Comparison of ENCODE assay signal across 12 cellular contexts in the genomic region with DNA sequence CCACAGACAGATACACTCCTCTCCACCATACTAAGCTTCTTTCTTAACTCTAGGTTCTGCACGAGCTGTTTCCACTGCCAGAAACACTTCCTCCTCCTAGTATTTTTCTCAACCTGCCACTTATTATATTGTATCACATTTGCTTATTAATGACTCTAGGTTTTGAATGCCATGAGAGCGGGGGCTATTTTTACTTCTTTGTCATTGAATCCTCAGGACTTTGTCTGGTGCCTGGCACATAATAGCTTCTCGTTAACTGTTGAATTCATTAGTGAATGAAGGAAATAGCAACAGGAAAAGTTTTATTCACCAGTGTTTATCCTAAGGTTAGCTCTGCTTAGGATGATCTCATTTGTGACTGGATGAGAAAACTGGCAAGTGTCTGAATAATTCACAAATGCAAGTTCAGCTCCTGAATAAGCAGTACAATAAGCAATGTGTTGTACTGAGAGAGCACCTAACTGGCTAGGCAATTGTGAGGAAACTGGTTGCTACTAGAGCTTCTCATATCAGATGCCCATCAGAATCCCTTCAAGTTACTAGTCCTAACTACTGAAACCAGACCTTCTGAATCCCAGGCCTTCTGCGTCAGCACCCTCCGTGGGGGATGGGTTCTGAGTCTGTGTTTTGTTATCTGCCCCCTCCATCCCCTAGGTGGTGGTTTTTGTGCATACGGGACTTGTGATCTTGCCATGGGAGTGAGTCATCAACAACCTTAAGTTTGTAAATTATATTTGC.
DNase-seq lines count a peak whose midpoint lies in the region; ATAC-seq and TF ChIP-seq lines count a peak whose summit lies in the region.
"Had no signal": no experiment of that assay in that cellular context is flagged by ENCODE, and none has a peak within 500 bp of the region (broad histone marks: within the 10 kb centered on the region; RNA-seq: fewer than 3 reads in every experiment).

No MANE protein-coding gene starts in this region.

- H2AFZ ChIP-seq in Loucy (ENCODE audit: low read length) = no peak overlapping the region; the same call in 1 of the 2 replicates

- H3K79me2 ChIP-seq in Loucy (ENCODE audit: insufficient read depth, low read length) = no peaks in the 10 kb centered on the region

- H3K27ac ChIP-seq in mucosa of rectum (ENCODE audit: low read depth in 2 of 2, low read length in 2 of 2) = peak overlapping the region; percentile 76

- H3K27me3 ChIP-seq in Loucy (ENCODE audit: insufficient read depth, low read length, poor library complexity, severe bottlenecking) (no peaks in the 10 kb centered on the region), mucosa of rectum (ENCODE audit: control insufficient read depth in 2 of 2, insufficient read depth in 2 of 2, low read length in 2 of 2) (no peaks in the 10 kb centered on the region)

- ATAC-seq in GM18502 (IDR thresholded peaks at IDR 0.05; ENCODE audit: poor library complexity, unreplicated experiment) = no peak
- ATAC-seq: activated T-helper 17 cell treated with anti-CD3 and anti-CD28 coated beads, Interleukin-2, amount 50 U/mL, for 72 hours; Panc1 had no signal

- H3K36me3 ChIP-seq in Loucy (ENCODE audit: insufficient read depth, low read length) (no peaks in the 10 kb centered on the region), mucosa of rectum (ENCODE audit: control insufficient read depth in 2 of 2, insufficient read depth in 2 of 2, low read length in 2 of 2) (no peaks in the 10 kb centered on the region)

- 0 out of 2 replicates have a peak, but pooled peaks cover 7% of the 10 kb centered on the region for H3F3A ChIP-seq in Loucy (ENCODE audit: low read depth)

- H3K4me3 ChIP-seq in Loucy (ENCODE audit: low read length, poor library complexity, severe bottlenecking) (peak overlapping the region; percentile 44), epithelial cell of esophagus (ENCODE audit: low read length) (no peak overlapping the region), mucosa of rectum (ENCODE audit: low read length in 2 of 2) (peak overlapping the region; percentile 6 to 56)
- H3K4me3 ChIP-seq: skin epidermis had no signal

- H3K9me2 ChIP-seq in Loucy (replicated peaks; ENCODE audit: low read depth, low read length) = no peaks in the 10 kb centered on the region

- H3K4me1 ChIP-seq in Loucy (ENCODE audit: insufficient read depth, low read length, poor library complexity, severe bottlenecking) = peaks cover 33% of the 10 kb centered on the region
- H3K4me1 ChIP-seq in mucosa of rectum (ENCODE audit: control insufficient read depth in 2 of 2, insufficient read depth in 2 of 2, low read length in 2 of 2) = peaks cover 28 to 53% of the 10 kb centered on the region in 2 donors

- DNase-seq in Caki2 (ENCODE audit: low read depth) = peak; percentile 7
- DNase-seq in epithelial cell of esophagus (ENCODE audit: low read depth) = peak; percentile 22
- no peak for DNase-seq in GM03348 (ENCODE audit: low spot score)
- DNase-seq in G401 (ENCODE audit: low spot score) = no peak
- DNase-seq in 8988T = no peak
- DNase-seq: stimulated activated CD8-positive, alpha-beta memory T cell treated with anti-CD3 and anti-CD28 coated beads, Interleukin-4, amount 100 ng/mL, for 48 hours had no signal

- peak overlapping the region; percentile 57 for H3K4me2 ChIP-seq in Loucy (ENCODE audit: low read depth, low read length, poor library complexity, severe bottlenecking)

- H3K9me3 ChIP-seq in Loucy (ENCODE audit: insufficient read depth, low read depth, low read length) (peaks cover 9% of the 10 kb centered on the region; the same call in 1 of the 2 replicates), mucosa of rectum (ENCODE audit: control insufficient read depth in 2 of 2, low read length in 2 of 2) (no peaks in the 10 kb centered on the region)

- no peak for TF ChIP-seq CTCF in Loucy (conservative IDR thresholded peaks at IDR 0.05; ENCODE audit: low read length)
- no peak for TF ChIP-seq CTCF in epithelial cell of esophagus (IDR thresholded peaks at IDR 0.05; ENCODE audit: insufficient read depth, low read depth, low read length, missing control alignments)

- H3K9ac ChIP-seq in Loucy (ENCODE audit: low read depth, low read length, poor library complexity, severe bottlenecking) (peak overlapping the region; percentile 36), mucosa of rectum (ENCODE audit: low read depth in 1 of 2, low read length in 2 of 2) (peak overlapping the region in 1 of 2 donors; percentile 9)

- no peaks in the 10 kb centered on the region for H4K20me1 ChIP-seq in Loucy (ENCODE audit: insufficient read depth, low read length, poor library complexity, severe bottlenecking)

- in situ Hi-C loops in Caki2 (cut with HindIII; ENCODE audit: low pct_unique_long_range_greater_than_20kb, low sequenced_read_pairs) = no loop called here
- in situ Hi-C loops in G401 (cut with HindIII; ENCODE audit: low sequenced_read_pairs) = no loop called here

Comparison
In these comparisons a context has a peak if more than half of its experiments do, and no peak if none do; other contexts are left out.
1. DNase-seq: peak in Caki2 (single experiment) and epithelial cell of esophagus (single experiment); none in GM03348 (single experiment), G401 (single experiment) and 8988T (single experiment).